1 cellular context compared by ENCODE assay signal in genomic region chr5:6222899-6223298, GRCh38.
TF ChIP-seq lines count a peak whose summit lies in the region.

No MANE protein-coding gene starts in this region.

TF ChIP-seq in K562, 482 proteins besides CTCF, POLR2A, EP300 and RAD21 (continued from another document):
- TF ChIP-seq ZBTB40 (IDR thresholded peaks at IDR 0.05), result no peak
- no peak for TF ChIP-seq ZBTB40 (CRISPR knock-in tag; IDR thresholded peaks at IDR 0.05)
- no peak for TF ChIP-seq ZNF140 (CRISPR knock-in tag; IDR thresholded peaks at IDR 0.05)
- TF ChIP-seq RFX1 (IDR thresholded peaks at IDR 0.05), result no peak
- no peak for TF ChIP-seq HDAC2 (IDR thresholded peaks at IDR 0.05)
- no peak for TF ChIP-seq HCFC1 (IDR thresholded peaks at IDR 0.05; ENCODE audit: low read depth, low read length)
- no peak for TF ChIP-seq XRCC3 (IDR thresholded peaks at IDR 0.05)
- no peak for TF ChIP-seq U2AF2 (optimal IDR thresholded peaks at IDR 0.05; ENCODE audit: low read depth, low read length)
- no peak for TF ChIP-seq GATAD2A (IDR thresholded peaks at IDR 0.05)
- TF ChIP-seq CHD4 (IDR thresholded peaks at IDR 0.05; ENCODE audit: insufficient read depth, insufficient replicate concordance, low read depth, low read length, poor library complexity, severe bottlenecking), result no peak
- no peak for TF ChIP-seq NR3C1 (CRISPR knock-in tag; IDR thresholded peaks at IDR 0.05)
- TF ChIP-seq MIER1 (IDR thresholded peaks at IDR 0.05; ENCODE audit: low read depth), result no peak
- no peak for TF ChIP-seq NCOR1 (IDR thresholded peaks at IDR 0.05)
- TF ChIP-seq CREBBP (IDR thresholded peaks at IDR 0.05; ENCODE audit: low read depth, low read length), result no peak
